ENCODE assay signal across 1 cellular context in the genomic region with DNA sequence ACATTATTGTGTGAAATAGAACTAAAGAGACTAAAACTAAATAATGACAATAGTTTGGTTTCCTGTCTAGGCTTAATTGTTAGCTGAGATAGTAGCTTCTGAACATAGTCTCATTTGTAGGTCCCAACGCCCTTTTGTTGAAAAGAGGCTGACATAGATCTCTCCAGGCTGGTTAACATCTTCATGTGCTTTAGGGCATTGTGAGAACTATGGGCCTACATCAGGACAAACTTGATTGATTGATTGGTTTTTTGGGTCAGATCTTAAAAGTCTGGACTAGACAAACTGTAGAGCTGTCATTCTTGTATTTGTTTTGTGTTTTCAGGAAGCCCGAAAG.
TF ChIP-seq lines count a peak whose summit lies in the region.

No MANE protein-coding gene starts in this region.

TF ChIP-seq in endothelial cell of umbilical vein, 7 proteins besides CTCF, POLR2A, EP300 and RAD21:
- TF ChIP-seq MYC (IDR thresholded peaks at IDR 0.05; ENCODE audit: low read depth, low read length): no peak
- no peak for TF ChIP-seq GATA2 (IDR thresholded peaks at IDR 0.05; ENCODE audit: insufficient read depth, insufficient read length, low read depth, low read length)
- no peak for TF ChIP-seq POLR2AphosphoS5 (IDR thresholded peaks at IDR 0.05; ENCODE audit: insufficient read depth, low read depth, low read length)
- TF ChIP-seq, protein P1, sequence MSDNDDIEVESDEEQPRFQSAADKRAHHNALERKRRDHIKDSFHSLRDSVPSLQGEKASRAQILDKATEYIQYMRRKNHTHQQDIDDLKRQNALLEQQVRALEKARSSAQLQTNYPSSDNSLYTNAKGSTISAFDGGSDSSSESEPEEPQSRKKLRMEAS (IDR thresholded peaks at IDR 0.05; ENCODE audit: insufficient read depth, insufficient read length): no peak
- TF ChIP-seq FOS (IDR thresholded peaks at IDR 0.05; ENCODE audit: borderline replicate concordance, insufficient read depth, low read length): no peak
- TF ChIP-seq JUN (IDR thresholded peaks at IDR 0.05; ENCODE audit: borderline replicate concordance, insufficient read depth, insufficient read length, low read depth): no peak
- TF ChIP-seq EZH2 (IDR thresholded peaks at IDR 0.05; ENCODE audit: borderline replicate concordance, low read depth, low read length, severe bottlenecking): no peak
